In genomic region chr11:73295259-73295995, GRCh38 we compare ENCODE assay signal across 8 cellular contexts. TPM values are rescaled to one million over a fixed set of nuclear protein-coding genes. Genes with fewer than 3 reads are reported as not detected.
DNase-seq lines count a peak whose midpoint lies in the region; ATAC-seq and TF ChIP-seq lines count a peak whose summit lies in the region.

No MANE protein-coding gene starts in this region.

- intact Hi-C loops in uterus (cut with DNase I; ENCODE audit: low total_unique reads), result loop anchor here (5.0 kb wide), 1 partner anchor 42 kb away; no protein-coding TSS in a partner anchor

- DNase-seq in ELF-1 (ENCODE audit: low read depth, low spot score), result peak; percentile 91
- peak; percentile 85 for DNase-seq in HS-5 (ENCODE audit: low read depth)
- DNase-seq in RKO (ENCODE audit: low spot score), result peak; percentile 63
- DNase-seq in activated T-cell treated with anti-CD3 and anti-CD28 coated beads, Interleukin-2, amount 50 U/mL, for 48 hours, result peak; percentile 88 to 90
- DNase-seq in foreskin keratinocyte, result peak; percentile 41 to 64
- DNase-seq in pons (ENCODE audit: low spot score), result peak; percentile 52
- peak; percentile 63 to 71 for DNase-seq in uterus

- TF ChIP-seq POLR2A in uterus (IDR thresholded peaks at IDR 0.05), result no peak

- H3K9me3 ChIP-seq in uterus, result no peaks in the 10 kb centered on the region

- H3K4me3 ChIP-seq in uterus, result no peak overlapping the region

- peaks cover 2% of the 10 kb centered on the region for H3K27me3 ChIP-seq in foreskin keratinocyte
- H3K27me3 ChIP-seq in uterus, result no peaks in the 10 kb centered on the region

- H3K4me1 ChIP-seq in foreskin keratinocyte, result no peaks in the 10 kb centered on the region
- no peaks in the 10 kb centered on the region for H3K4me1 ChIP-seq in uterus

- ATAC-seq in foreskin keratinocyte, result peak; percentile 75
- ATAC-seq in GM21526 (IDR thresholded peaks at IDR 0.05; ENCODE audit: low FRiP score, unreplicated experiment), result no peak

- no peaks in the 10 kb centered on the region for H3K36me3 ChIP-seq in uterus

- TF ChIP-seq CTCF in foreskin keratinocyte (conservative IDR thresholded peaks at IDR 0.05) (peak; percentile 90), uterus (IDR thresholded peaks at IDR 0.05) (peak; percentile 58 to 84 (median 78))

- H3K27ac ChIP-seq in foreskin keratinocyte (no peak overlapping the region), uterus (no peak overlapping the region)

RNA-seq across cellular contexts. Expression of gene ARHGEF17, which starts 12.6 kb away (rescaled TPM):
- 8.7 and 9.7 TPM in 2 replicates for total RNA-seq in foreskin keratinocyte
- polyA plus RNA-seq in foreskin keratinocyte, result 4.6 and 5.0 TPM in 2 replicates
- total RNA-seq in uterus, result 100 to 1,000 TPM in 1 of 4 donors, 10 to 100 TPM in 3; 17.9 to 174 (median 58.6) TPM

RNA-seq across cellular contexts. Expression of gene P2RY6, which starts 23.3 kb away (rescaled TPM):
- total RNA-seq in foreskin keratinocyte (not detected in 2 replicates), uterus (1 to 10 TPM in 1 of 4 donors, under 1 TPM in 1, not detected in 2; 0.76 to 1.0 TPM)
- polyA plus RNA-seq in foreskin keratinocyte, result 0.04 TPM in 1 of 2 replicates, not detected in the other
